Comparison of ENCODE assay signal across 5 cellular contexts in the genomic region with DNA sequence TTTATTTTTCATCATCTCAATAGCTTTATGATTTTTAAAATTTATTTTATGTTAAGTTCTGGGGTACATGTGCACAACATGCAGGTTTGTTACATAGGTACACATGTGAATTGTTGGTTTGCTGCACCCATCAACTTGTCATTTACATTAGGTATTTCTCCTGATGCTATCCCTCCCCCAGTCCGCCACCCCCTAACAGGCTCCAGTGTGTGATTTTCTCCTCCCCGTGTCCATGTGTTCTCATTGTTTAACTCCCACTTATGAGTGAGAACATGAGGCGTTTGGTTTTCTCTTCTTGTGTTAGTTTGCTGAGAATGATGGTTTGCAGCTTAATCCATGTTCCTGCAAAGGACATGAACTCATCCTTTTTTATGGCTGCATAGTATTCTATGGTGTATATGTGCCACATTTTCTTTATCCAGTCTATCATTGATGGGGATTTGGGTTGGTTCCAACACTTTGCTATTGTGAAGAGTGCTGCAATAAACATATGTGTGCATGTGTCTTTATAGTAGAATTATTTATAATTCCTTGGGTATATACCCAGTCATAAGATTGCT. TPM values are rescaled to one million over a fixed set of nuclear protein-coding genes. Genes with fewer than 3 reads are reported as not detected.
"Had no signal": no experiment of that assay in that cellular context is flagged by ENCODE, and none has a peak within 500 bp of the region (broad histone marks: within the 10 kb centered on the region; RNA-seq: fewer than 3 reads in every experiment).

No MANE protein-coding gene starts in this region.

RNA-seq across cellular contexts. Expression of a gene that starts 32.7 kb away (rescaled TPM):
- total RNA-seq: epithelial cell of proximal tubule, fibroblast of lung, fibroblast of villous mesenchyme, foreskin keratinocyte, kidney epithelial cell had no signal
- polyA plus RNA-seq: fibroblast of lung, foreskin keratinocyte had no signal
